In the genomic region with DNA sequence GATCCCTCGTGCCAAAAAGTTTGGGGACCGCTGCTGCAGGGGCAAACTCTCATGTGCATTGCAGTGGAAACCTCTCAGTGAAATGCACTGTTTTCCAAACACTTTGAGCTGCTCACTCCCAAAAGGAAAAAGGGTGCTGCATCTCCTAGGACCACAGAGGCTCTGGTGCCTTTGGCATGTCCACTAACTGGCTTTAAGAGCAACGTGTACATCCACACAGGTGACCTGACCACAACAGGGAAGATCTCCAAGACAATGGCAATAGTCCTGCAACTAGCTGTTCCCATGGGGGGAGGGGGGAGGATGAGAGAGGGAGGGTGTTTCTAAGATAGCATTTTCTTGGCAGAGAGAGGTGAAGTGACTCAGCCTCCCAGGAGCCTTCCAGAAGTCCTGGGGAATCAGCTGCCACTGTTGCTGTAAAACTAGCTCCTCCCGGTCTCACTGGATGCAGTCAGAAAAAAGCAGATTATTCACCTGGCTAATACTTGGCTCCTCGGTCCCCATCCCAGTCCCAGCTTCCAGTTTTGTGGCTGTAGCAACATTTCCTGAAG, we compare ENCODE assay signal across 13 cellular contexts.
DNase-seq lines count a peak whose midpoint lies in the region; ATAC-seq and TF ChIP-seq lines count a peak whose summit lies in the region.
"Had no signal": no experiment of that assay in that cellular context is flagged by ENCODE, and none has a peak within 500 bp of the region (broad histone marks: within the 10 kb centered on the region; RNA-seq: fewer than 3 reads in every experiment).

No MANE protein-coding gene starts in this region.

- TF ChIP-seq POLR2A in stomach (IDR thresholded peaks at IDR 0.05): no peak

- TF ChIP-seq CTCF in A673 (conservative IDR thresholded peaks at IDR 0.05; ENCODE audit: low read depth, low read length): no peak
- TF ChIP-seq CTCF in brain microvascular endothelial cell (IDR thresholded peaks at IDR 0.05; ENCODE audit: low read depth, low read length, missing control alignments): no peak
- TF ChIP-seq CTCF in natural killer cell (IDR thresholded peaks at IDR 0.05): no peak
- no peak for TF ChIP-seq CTCF in stomach (IDR thresholded peaks at IDR 0.05)

- ATAC-seq in activated T-cell treated with anti-CD3 and anti-CD28 coated beads, Interleukin-2, amount 50 U/mL, for 4 hours: no peak
- ATAC-seq in natural killer cell: no peak
- ATAC-seq: body of pancreas, upper lobe of right lung had no signal

- H3K4me3 ChIP-seq in A673 (ENCODE audit: low read depth, low read length, poor library complexity, severe bottlenecking) (no peak overlapping the region), brain microvascular endothelial cell (ENCODE audit: low read depth, low read length) (no peak overlapping the region), stomach (no peak overlapping the region)
- H3K4me3 ChIP-seq: body of pancreas, upper lobe of right lung had no signal

- H3K4me3 Mint-ChIP-seq in activated T-cell treated with anti-CD3 and anti-CD28 coated beads, Interleukin-2, amount 50 U/mL, for 4 hours: no peak overlapping the region
- no peak overlapping the region for H3K4me3 Mint-ChIP-seq in natural killer cell
- H3K4me3 Mint-ChIP-seq: B cell, nephron progenitor cell had no signal

- H3K27me3 ChIP-seq in A673 (replicated peaks; ENCODE audit: insufficient read depth, low read depth, low read length, poor library complexity) (no peaks in the 10 kb centered on the region), brain microvascular endothelial cell (replicated peaks) (no peaks in the 10 kb centered on the region), stomach (peaks cover 0 to 3% (median 0%) of the 10 kb centered on the region in 3 donors)
- H3K27me3 ChIP-seq: body of pancreas, upper lobe of right lung had no signal

- no peaks in the 10 kb centered on the region for H3K4me1 ChIP-seq in A673 (ENCODE audit: insufficient read depth, low read length, poor library complexity, severe bottlenecking)
- H3K4me1 ChIP-seq in stomach: peaks cover 0 to 10% (median 4%) of the 10 kb centered on the region in 4 donors
- H3K4me1 ChIP-seq: body of pancreas, upper lobe of right lung had no signal

- WGBS in stomach, 5 donors: 39 to 52% (median 47%) methylated on average over 5 of the region's 5 CpGs

- H3K36me3 Mint-ChIP-seq in activated T-cell treated with anti-CD3 and anti-CD28 coated beads, Interleukin-2, amount 50 U/mL, for 4 hours (ENCODE audit: insufficient read depth): no peaks in the 10 kb centered on the region
- no peaks in the 10 kb centered on the region for H3K36me3 Mint-ChIP-seq in natural killer cell

- intact Hi-C loops in A673 (cut with micrococcal nuclease; ENCODE audit: unreplicated experiment): no loop called here
- intact Hi-C loops in natural killer cell (cut with micrococcal nuclease): no loop called here
- intact Hi-C loops in stomach (cut with DNase I; ENCODE audit: low total_unique reads): no loop called here

- H3K36me3 ChIP-seq in A673 (ENCODE audit: insufficient read depth, low read length, poor library complexity, severe bottlenecking) (no peaks in the 10 kb centered on the region), brain microvascular endothelial cell (replicated peaks) (no peaks in the 10 kb centered on the region), stomach (no peaks in the 10 kb centered on the region)
- H3K36me3 ChIP-seq: upper lobe of right lung had no signal

- CTCF ChIA-PET in A673 (lab: Charles Lee): no interaction called here

- in situ Hi-C loops in brain microvascular endothelial cell (cut with HindIII; ENCODE audit: low pct_ligation_motif_present, low sequenced_read_pairs): no loop called here

- POLR2A ChIA-PET in A673 (lab: Charles Lee; ENCODE audit: low non-redundant PET): no interaction called here

- no peak for TF ChIP-seq EP300 in stomach (IDR thresholded peaks at IDR 0.05)

- no TSS peak for BruUV-seq in A673 (replicated peaks; lab: Mats Ljungman, UMichigan)

- H3K4me1 Mint-ChIP-seq in activated T-cell treated with anti-CD3 and anti-CD28 coated beads, Interleukin-2, amount 50 U/mL, for 4 hours (ENCODE audit: low read depth): no peaks in the 10 kb centered on the region
- no peaks in the 10 kb centered on the region for H3K4me1 Mint-ChIP-seq in natural killer cell
- H3K4me1 Mint-ChIP-seq: B cell had no signal

- DNase-seq in A673 (ENCODE audit: low spot score) (peak; percentile 52), HK-2 (ENCODE audit: unreplicated experiment) (peak; percentile 12), brain microvascular endothelial cell (peak; percentile 88), iris pigment epithelial cell (ENCODE audit: low read depth) (peak; percentile 80), activated gamma-delta T cell (lab: John Stamatoyannopoulos, UW) (no peak), natural killer cell (no peak), stomach (no peak)
- DNase-seq in activated T-cell treated with anti-CD3 and anti-CD28 coated beads, Interleukin-2, amount 50 U/mL, for 4 hours: no peak
- DNase-seq: NCI-H2107, nephron progenitor cell, upper lobe of right lung had no signal

- H3K27me3 Mint-ChIP-seq in activated T-cell treated with anti-CD3 and anti-CD28 coated beads, Interleukin-2, amount 50 U/mL, for 4 hours (ENCODE audit: low read depth): peaks cover 5% of the 10 kb centered on the region
- peaks cover 3 to 17% of the 10 kb centered on the region in 2 donors for H3K27me3 Mint-ChIP-seq in natural killer cell (ENCODE audit: low read depth in 2 of 2)

- no peaks in the 10 kb centered on the region for H3K9me3 ChIP-seq in A673 (ENCODE audit: low read depth, low read length, poor library complexity, severe bottlenecking)
- H3K9me3 ChIP-seq in stomach: peaks cover 6 to 19% (median 17%) of the 10 kb centered on the region in 4 donors
- H3K9me3 ChIP-seq: body of pancreas, upper lobe of right lung had no signal

- peaks cover 13% of the 10 kb centered on the region for H3K9me3 Mint-ChIP-seq in activated T-cell treated with anti-CD3 and anti-CD28 coated beads, Interleukin-2, amount 50 U/mL, for 4 hours
- H3K9me3 Mint-ChIP-seq in natural killer cell: no peaks in the 10 kb centered on the region

- no peak overlapping the region for H3K27ac Mint-ChIP-seq in natural killer cell
- H3K27ac Mint-ChIP-seq: B cell, nephron progenitor cell had no signal

- H3K27ac ChIP-seq in A673 (ENCODE audit: low read depth, low read length, poor library complexity, severe bottlenecking) (no peak overlapping the region), brain microvascular endothelial cell (no peak overlapping the region), stomach (no peak overlapping the region)
- H3K27ac ChIP-seq: body of pancreas, upper lobe of right lung had no signal

Comparison
In these comparisons a context has a peak if more than half of its experiments do, and no peak if none do; other contexts are left out.
1. DNase-seq: peak in A673 (single experiment), HK-2 (single experiment), brain microvascular endothelial cell (single experiment) and iris pigment epithelial cell (single experiment); none in activated T-cell treated with anti-CD3 and anti-CD28 coated beads, Interleukin-2, amount 50 U/mL, for 4 hours (single experiment), activated gamma-delta T cell (single experiment), natural killer cell (single experiment) and stomach (single experiment).